8 cellular contexts compared by ENCODE assay signal in the genomic region with DNA sequence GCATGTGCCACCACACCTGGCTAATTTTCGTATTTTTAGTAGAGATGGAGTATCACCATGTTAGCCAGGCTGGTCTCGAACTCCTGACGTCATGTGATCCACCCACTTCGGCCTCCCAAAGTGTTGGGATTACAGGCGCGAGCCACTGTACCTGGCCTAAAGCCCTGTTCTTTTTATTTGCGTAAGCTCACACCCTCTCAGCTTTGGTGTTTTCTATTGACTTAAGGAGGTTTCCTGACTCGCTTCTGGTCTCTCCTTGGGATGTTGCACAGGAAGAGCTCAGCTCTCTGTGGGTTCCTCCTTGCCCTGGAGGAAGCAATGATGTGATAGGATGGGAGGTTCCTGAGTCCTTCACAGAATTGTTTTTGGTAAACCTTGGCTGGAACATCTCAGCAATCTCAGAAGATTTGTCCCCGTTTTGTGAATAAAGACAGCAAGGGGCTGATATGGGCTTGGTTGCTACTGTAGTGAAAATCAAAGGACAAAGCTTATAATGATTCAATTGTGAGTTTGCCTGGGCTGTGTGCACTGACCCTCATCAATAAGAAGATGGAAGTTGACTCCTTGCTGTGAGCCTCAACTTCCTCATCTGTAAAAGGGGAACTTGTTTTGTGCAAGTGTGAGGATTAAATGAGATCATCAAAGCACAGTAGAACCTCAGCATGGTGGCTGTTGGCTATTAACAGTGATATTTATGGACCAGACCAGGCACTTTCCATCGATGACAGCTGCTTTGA. TPM values are rescaled to one million over a fixed set of nuclear protein-coding genes. Genes with fewer than 3 reads are reported as not detected.
DNase-seq lines count a peak whose midpoint lies in the region; ATAC-seq and TF ChIP-seq lines count a peak whose summit lies in the region.

No MANE protein-coding gene starts in this region.

- CTCF ChIA-PET in SK-N-SH (lab: Yijun Ruan, JAX), result interaction anchor here (0.5 to 1.5 kb wide), 3 partner anchors 55 to 192 kb away, joined by 3 to 6 read pairs (median 4); no protein-coding TSS in a partner anchor

- peak overlapping the region; percentile 95 for H3K27ac Mint-ChIP-seq in dendritic cell treated with granulocyte-macrophage colony-stimulating factor and Interleukin-4, amounts not matched to agents 40 ng/mL and 50 ng/mL, for 4 days

- H3K9me3 ChIP-seq in SK-N-SH, result no peaks in the 10 kb centered on the region
- H3K9me3 ChIP-seq in tibial nerve, result no peaks in the 10 kb centered on the region
- no peaks in the 10 kb centered on the region for H3K9me3 ChIP-seq in SJCRH30 (replicated peaks)

- TF ChIP-seq CTCF in SK-N-SH (IDR thresholded peaks at IDR 0.05) (no peak), tibial nerve (IDR thresholded peaks at IDR 0.05) (no peak)

- peak overlapping the region; percentile 50 for H3K4me3 Mint-ChIP-seq in dendritic cell treated with granulocyte-macrophage colony-stimulating factor and Interleukin-4, amounts not matched to agents 40 ng/mL and 50 ng/mL, for 4 days

- no peak for TF ChIP-seq POLR2A in tibial nerve (IDR thresholded peaks at IDR 0.05)

- no peaks in the 10 kb centered on the region for H3K36me3 Mint-ChIP-seq in dendritic cell treated with granulocyte-macrophage colony-stimulating factor and Interleukin-4, amounts not matched to agents 40 ng/mL and 50 ng/mL, for 4 days (ENCODE audit: low read depth)

- H3K36me3 ChIP-seq in SK-N-SH (replicated peaks in 1 of 2; ENCODE audit: control insufficient read depth in 1 of 2, insufficient read depth in 2 of 2, low read length in 1 of 2) (no peaks in the 10 kb centered on the region), tibial nerve (no peaks in the 10 kb centered on the region), SJCRH30 (no peaks in the 10 kb centered on the region)

- H2AFZ ChIP-seq in SK-N-SH (ENCODE audit: low read depth), result no peak overlapping the region

- no peak for ATAC-seq in SK-N-SH treated with all-trans-retinoic acid at 6 μM for 48 hours

- H3K27me3 Mint-ChIP-seq in dendritic cell treated with granulocyte-macrophage colony-stimulating factor and Interleukin-4, amounts not matched to agents 40 ng/mL and 50 ng/mL, for 4 days, result peaks cover 7% of the 10 kb centered on the region

- TF ChIP-seq EP300 in SK-N-SH (IDR thresholded peaks at IDR 0.05; ENCODE audit: borderline replicate concordance in 1 of 2, low read depth in 1 of 2, low read length in 1 of 2), result no peak
- TF ChIP-seq EP300 in tibial nerve (IDR thresholded peaks at IDR 0.05), result peak in 1 of 2 donors; percentile 11

- peaks cover 20 to 52% of the 10 kb centered on the region in 2 experiments; a peak in 3 of 4 replicates for H3K4me1 ChIP-seq in SK-N-SH (ENCODE audit: control insufficient read depth in 1 of 2, insufficient read depth in 2 of 2, low read depth in 1 of 2, low read length in 1 of 2)
- peaks cover 0 to 36% (median 9%) of the 10 kb centered on the region in 4 donors for H3K4me1 ChIP-seq in tibial nerve
- H3K4me1 ChIP-seq in SJCRH30, result peaks cover 15% of the 10 kb centered on the region

- intact Hi-C loops in dendritic cell treated with granulocyte-macrophage colony-stimulating factor and Interleukin-4, amounts not matched to agents 40 ng/mL and 50 ng/mL, for 4 days (cut with micrococcal nuclease), result no loop called here

- H3F3A ChIP-seq in SK-N-SH (replicated peaks; ENCODE audit: insufficient read depth), result peaks cover 5% of the 10 kb centered on the region

- H3K27me3 ChIP-seq in SK-N-SH (ENCODE audit: insufficient read depth) (no peaks in the 10 kb centered on the region), tibial nerve (no peaks in the 10 kb centered on the region), SJCRH30 (no peaks in the 10 kb centered on the region)

- H3K4me3 ChIP-seq in SK-N-SH (ENCODE audit: low read depth in 2 of 2, low read length in 1 of 2) (no peak overlapping the region), skin epidermis (no peak overlapping the region), tibial nerve (no peak overlapping the region), SJCRH30 (no peak overlapping the region)

- H3K4me2 ChIP-seq in SK-N-SH, result peak overlapping the region; percentile 65; the same call in 1 of the 2 replicates

- POLR2A ChIA-PET in SK-N-SH (lab: Yijun Ruan, JAX), result no interaction called here

- H4K20me1 ChIP-seq in SK-N-SH (ENCODE audit: insufficient read depth), result no peaks in the 10 kb centered on the region

- 78% methylated on average over 10 of the region's 10 CpGs for WGBS in SK-N-SH (ENCODE audit: low lambda C conversion rate)
- 63 to 71% methylated on average over 10 of the region's 10 CpGs for WGBS in tibial nerve, 2 donors

- TF ChIP-seq RAD21 in SK-N-SH (IDR thresholded peaks at IDR 0.05; ENCODE audit: low read length), result no peak

- no peaks in the 10 kb centered on the region for H3K9me2 ChIP-seq in SK-N-SH

- H3K27ac ChIP-seq in SK-N-SH (ENCODE audit: low read depth in 2 of 2, low read length in 1 of 2) (peak overlapping the region in 1 of 2 experiments; percentile 81; a peak in 2 of 4 replicates), skin epidermis (peak overlapping the region in 15 of 21 experiments; percentile 23 to 88 (median 74)), tibial nerve (peak overlapping the region in 1 of 4 donors; percentile 4), SJCRH30 (no peak overlapping the region)

- DNase-seq in SK-N-SH, result no peak
- peak; percentile 71 to 86 for DNase-seq in NOMO-1 (lab: John Stamatoyannopoulos, UW; ENCODE audit: unreplicated experiment in 2 of 2)
- no peak for DNase-seq in superior temporal gyrus (ENCODE audit: extremely low spot score)
- no peak for DNase-seq in tibial nerve (ENCODE audit: low spot score in 2 of 2)
- DNase-seq in SJCRH30, result no peak

- H3K79me2 ChIP-seq in SK-N-SH (ENCODE audit: insufficient read depth), result no peaks in the 10 kb centered on the region

- peak overlapping the region; percentile 46; the same call in 1 of the 2 replicates for H3K9ac ChIP-seq in SK-N-SH

- H3K9me3 Mint-ChIP-seq in dendritic cell treated with granulocyte-macrophage colony-stimulating factor and Interleukin-4, amounts not matched to agents 40 ng/mL and 50 ng/mL, for 4 days, result no peaks in the 10 kb centered on the region

- H3K4me1 Mint-ChIP-seq in dendritic cell treated with granulocyte-macrophage colony-stimulating factor and Interleukin-4, amounts not matched to agents 40 ng/mL and 50 ng/mL, for 4 days (ENCODE audit: low read depth), result peaks cover 94% of the 10 kb centered on the region

TF ChIP-seq in SK-N-SH, 30 proteins besides CTCF, POLR2A, EP300 and RAD21 (continues in another document):
- no peak for TF ChIP-seq MXI1 (IDR thresholded peaks at IDR 0.05; ENCODE audit: low read depth, low read length)
- TF ChIP-seq, protein P1, sequence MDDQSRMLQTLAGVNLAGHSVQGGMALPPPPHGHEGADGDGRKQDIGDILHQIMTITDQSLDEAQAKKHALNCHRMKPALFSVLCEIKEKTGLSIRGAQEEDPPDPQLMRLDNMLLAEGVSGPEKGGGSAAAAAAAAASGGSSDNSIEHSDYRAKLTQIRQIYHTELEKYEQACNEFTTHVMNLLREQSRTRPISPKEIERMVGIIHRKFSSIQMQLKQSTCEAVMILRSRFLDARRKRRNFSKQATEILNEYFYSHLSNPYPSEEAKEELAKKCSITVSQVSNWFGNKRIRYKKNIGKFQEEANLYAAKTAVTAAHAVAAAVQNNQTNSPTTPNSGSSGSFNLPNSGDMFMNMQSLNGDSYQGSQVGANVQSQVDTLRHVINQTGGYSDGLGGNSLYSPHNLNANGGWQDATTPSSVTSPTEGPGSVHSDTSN (IDR thresholded peaks at IDR 0.05), result no peak
- TF ChIP-seq CHD2 (IDR thresholded peaks at IDR 0.05; ENCODE audit: low read length, partially characterized antibody), result no peak
- no peak for TF ChIP-seq JUND (IDR thresholded peaks at IDR 0.05)
- no peak for TF ChIP-seq FOSL2 (IDR thresholded peaks at IDR 0.05; ENCODE audit: borderline replicate concordance, low read depth)
- TF ChIP-seq TCF12 (IDR thresholded peaks at IDR 0.05), result no peak

TF ChIP-seq in SK-N-SH treated with all-trans-retinoic acid at 6 μM for 48 hours, 23 proteins besides CTCF, POLR2A, EP300 and RAD21:
- no peak for TF ChIP-seq ZNF70 (CRISPR knock-in tag; IDR thresholded peaks at IDR 0.05)

RNA-seq across cellular contexts. Expression of a gene that starts 27.0 kb away (rescaled TPM):
- polyA plus RNA-seq in SK-N-SH (2012; rRNA removed), result 6.1 and 15.4 TPM in 2 replicates
- polyA plus RNA-seq in SK-N-SH (2012; cell fraction: cytosol; rRNA removed), result 8.1 and 12.1 TPM in 2 replicates
- 10.7 and 19.5 TPM in 2 replicates for polyA plus RNA-seq in SK-N-SH (2012; cell fraction: nucleus; rRNA removed)
- total RNA-seq in tibial nerve, result 1 to 10 TPM; 1.3 to 3.3 (median 1.9) TPM
- 7.9 and 10.1 TPM in 2 replicates for total RNA-seq in SJCRH30 (2014; rRNA removed; shearing (Covaris generic))

Comparison
In these comparisons a context has a peak if more than half of its experiments do, and no peak if none do; other contexts are left out.
1. DNase-seq: peak in NOMO-1 (2 of 2); none in SK-N-SH (single experiment), superior temporal gyrus (single experiment), tibial nerve (0 of 2) and SJCRH30 (0 of 2).